In the genomic region with DNA sequence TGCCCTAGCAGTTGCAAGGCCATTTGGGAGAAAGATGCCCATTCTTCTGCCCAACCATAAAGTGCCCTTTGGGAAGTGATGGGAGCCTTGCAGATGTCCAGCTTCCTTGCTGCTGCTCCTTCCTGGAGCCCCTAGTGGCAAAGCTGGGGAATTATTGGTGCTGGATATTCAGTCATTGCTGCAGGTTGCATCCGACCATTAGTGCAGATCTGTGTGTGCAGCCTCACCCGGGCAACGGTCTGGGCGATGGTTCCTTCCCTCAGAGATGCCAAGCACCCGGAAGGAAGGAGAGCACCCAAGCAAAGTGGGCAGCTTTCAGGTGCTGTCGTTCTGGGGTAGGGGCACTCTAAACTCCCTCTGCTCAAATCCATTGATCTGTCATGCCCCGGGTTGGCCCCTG, we compare ENCODE assay signal across 1 cellular context.
TF ChIP-seq lines count a peak whose summit lies in the region.

No MANE protein-coding gene starts in this region.

TF ChIP-seq in H1, 55 proteins besides CTCF, POLR2A, EP300 and RAD21 (continued from another document):
- TF ChIP-seq, protein P1, sequence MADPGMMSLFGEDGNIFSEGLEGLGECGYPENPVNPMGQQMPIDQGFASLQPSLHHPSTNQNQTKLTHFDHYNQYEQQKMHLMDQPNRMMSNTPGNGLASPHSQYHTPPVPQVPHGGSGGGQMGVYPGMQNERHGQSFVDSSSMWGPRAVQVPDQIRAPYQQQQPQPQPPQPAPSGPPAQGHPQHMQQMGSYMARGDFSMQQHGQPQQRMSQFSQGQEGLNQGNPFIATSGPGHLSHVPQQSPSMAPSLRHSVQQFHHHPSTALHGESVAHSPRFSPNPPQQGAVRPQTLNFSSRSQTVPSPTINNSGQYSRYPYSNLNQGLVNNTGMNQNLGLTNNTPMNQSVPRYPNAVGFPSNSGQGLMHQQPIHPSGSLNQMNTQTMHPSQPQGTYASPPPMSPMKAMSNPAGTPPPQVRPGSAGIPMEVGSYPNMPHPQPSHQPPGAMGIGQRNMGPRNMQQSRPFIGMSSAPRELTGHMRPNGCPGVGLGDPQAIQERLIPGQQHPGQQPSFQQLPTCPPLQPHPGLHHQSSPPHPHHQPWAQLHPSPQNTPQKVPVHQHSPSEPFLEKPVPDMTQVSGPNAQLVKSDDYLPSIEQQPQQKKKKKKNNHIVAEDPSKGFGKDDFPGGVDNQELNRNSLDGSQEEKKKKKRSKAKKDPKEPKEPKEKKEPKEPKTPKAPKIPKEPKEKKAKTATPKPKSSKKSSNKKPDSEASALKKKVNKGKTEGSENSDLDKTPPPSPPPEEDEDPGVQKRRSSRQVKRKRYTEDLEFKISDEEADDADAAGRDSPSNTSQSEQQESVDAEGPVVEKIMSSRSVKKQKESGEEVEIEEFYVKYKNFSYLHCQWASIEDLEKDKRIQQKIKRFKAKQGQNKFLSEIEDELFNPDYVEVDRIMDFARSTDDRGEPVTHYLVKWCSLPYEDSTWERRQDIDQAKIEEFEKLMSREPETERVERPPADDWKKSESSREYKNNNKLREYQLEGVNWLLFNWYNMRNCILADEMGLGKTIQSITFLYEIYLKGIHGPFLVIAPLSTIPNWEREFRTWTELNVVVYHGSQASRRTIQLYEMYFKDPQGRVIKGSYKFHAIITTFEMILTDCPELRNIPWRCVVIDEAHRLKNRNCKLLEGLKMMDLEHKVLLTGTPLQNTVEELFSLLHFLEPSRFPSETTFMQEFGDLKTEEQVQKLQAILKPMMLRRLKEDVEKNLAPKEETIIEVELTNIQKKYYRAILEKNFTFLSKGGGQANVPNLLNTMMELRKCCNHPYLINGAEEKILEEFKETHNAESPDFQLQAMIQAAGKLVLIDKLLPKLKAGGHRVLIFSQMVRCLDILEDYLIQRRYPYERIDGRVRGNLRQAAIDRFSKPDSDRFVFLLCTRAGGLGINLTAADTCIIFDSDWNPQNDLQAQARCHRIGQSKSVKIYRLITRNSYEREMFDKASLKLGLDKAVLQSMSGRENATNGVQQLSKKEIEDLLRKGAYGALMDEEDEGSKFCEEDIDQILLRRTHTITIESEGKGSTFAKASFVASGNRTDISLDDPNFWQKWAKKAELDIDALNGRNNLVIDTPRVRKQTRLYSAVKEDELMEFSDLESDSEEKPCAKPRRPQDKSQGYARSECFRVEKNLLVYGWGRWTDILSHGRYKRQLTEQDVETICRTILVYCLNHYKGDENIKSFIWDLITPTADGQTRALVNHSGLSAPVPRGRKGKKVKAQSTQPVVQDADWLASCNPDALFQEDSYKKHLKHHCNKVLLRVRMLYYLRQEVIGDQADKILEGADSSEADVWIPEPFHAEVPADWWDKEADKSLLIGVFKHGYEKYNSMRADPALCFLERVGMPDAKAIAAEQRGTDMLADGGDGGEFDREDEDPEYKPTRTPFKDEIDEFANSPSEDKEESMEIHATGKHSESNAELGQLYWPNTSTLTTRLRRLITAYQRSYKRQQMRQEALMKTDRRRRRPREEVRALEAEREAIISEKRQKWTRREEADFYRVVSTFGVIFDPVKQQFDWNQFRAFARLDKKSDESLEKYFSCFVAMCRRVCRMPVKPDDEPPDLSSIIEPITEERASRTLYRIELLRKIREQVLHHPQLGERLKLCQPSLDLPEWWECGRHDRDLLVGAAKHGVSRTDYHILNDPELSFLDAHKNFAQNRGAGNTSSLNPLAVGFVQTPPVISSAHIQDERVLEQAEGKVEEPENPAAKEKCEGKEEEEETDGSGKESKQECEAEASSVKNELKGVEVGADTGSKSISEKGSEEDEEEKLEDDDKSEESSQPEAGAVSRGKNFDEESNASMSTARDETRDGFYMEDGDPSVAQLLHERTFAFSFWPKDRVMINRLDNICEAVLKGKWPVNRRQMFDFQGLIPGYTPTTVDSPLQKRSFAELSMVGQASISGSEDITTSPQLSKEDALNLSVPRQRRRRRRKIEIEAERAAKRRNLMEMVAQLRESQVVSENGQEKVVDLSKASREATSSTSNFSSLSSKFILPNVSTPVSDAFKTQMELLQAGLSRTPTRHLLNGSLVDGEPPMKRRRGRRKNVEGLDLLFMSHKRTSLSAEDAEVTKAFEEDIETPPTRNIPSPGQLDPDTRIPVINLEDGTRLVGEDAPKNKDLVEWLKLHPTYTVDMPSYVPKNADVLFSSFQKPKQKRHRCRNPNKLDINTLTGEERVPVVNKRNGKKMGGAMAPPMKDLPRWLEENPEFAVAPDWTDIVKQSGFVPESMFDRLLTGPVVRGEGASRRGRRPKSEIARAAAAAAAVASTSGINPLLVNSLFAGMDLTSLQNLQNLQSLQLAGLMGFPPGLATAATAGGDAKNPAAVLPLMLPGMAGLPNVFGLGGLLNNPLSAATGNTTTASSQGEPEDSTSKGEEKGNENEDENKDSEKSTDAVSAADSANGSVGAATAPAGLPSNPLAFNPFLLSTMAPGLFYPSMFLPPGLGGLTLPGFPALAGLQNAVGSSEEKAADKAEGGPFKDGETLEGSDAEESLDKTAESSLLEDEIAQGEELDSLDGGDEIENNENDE (IDR thresholded peaks at IDR 0.05; ENCODE audit: insufficient replicate concordance, low read length) = no peak
